17 cellular contexts compared by ENCODE assay signal in the genomic region with DNA sequence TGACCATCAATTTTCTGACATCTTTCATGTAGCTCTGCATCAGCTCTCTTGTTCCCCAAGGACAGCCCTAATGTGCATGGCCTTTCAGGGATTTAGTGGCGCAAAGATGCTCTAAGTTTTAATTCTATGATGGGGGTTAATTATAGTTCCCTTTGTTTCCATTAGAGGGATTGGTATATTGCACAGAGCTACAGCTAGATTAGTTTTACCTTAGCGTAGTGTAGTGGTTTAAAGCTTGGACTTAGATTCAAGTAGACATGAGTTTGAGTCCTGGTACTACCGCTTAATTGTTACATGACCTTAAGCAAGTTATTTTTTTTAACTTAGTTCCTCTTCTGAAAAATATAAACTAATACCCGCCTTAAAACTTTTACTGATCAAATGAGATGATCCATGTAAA.
DNase-seq lines count a peak whose midpoint lies in the region; ATAC-seq, FAIRE-seq and TF ChIP-seq lines count a peak whose summit lies in the region.
"Had no signal": no experiment of that assay in that cellular context is flagged by ENCODE, and none has a peak within 500 bp of the region (broad histone marks: within the 10 kb centered on the region; RNA-seq: fewer than 3 reads in every experiment).

No MANE protein-coding gene starts in this region.

- no peaks in the 10 kb centered on the region for H3K36me3 Mint-ChIP-seq in glutamatergic neuron (ENCODE audit: unreplicated experiment)
- H3K36me3 Mint-ChIP-seq: CD14-positive monocyte had no signal

- FAIRE-seq in K562 (lab: Jason Lieb, UNC): no peak

- H3K4me1 ChIP-seq in Loucy (ENCODE audit: insufficient read depth, low read length, poor library complexity, severe bottlenecking) (peaks cover 15% of the 10 kb centered on the region), K562 (replicated peaks in 1 of 2; ENCODE audit: control insufficient read depth in 2 of 2, insufficient read depth in 2 of 2, low read length in 2 of 2) (no peaks in the 10 kb centered on the region), psoas muscle (no peaks in the 10 kb centered on the region)

- H3K27me3 Mint-ChIP-seq in glutamatergic neuron (ENCODE audit: unreplicated experiment): peaks cover 2% of the 10 kb centered on the region

- intact Hi-C loops in K562 (cut with micrococcal nuclease): no loop called here
- intact Hi-C loops in psoas muscle (cut with DNase I): no loop called here

- no peaks in the 10 kb centered on the region for H3K9me1 ChIP-seq in K562 (ENCODE audit: control insufficient read depth, insufficient read depth, low read length)

- no peaks in the 10 kb centered on the region for H3K79me2 ChIP-seq in Loucy (ENCODE audit: insufficient read depth, low read length)
- H3K79me2 ChIP-seq in K562 (ENCODE audit: control insufficient read depth, insufficient read depth, low read length): no peaks in the 10 kb centered on the region

- TF ChIP-seq CTCF in Loucy (conservative IDR thresholded peaks at IDR 0.05; ENCODE audit: low read length) (no peak), K562 (IDR thresholded peaks at IDR 0.05 in 2 of 3, conservative IDR thresholded peaks at IDR 0.05 in 1 of 3; ENCODE audit: insufficient read depth in 2 of 3, low read depth in 1 of 3, low read length in 3 of 3) (no peak), glutamatergic neuron (IDR thresholded peaks at IDR 0.05; ENCODE audit: partially characterized antibody, unreplicated experiment) (no peak), psoas muscle (IDR thresholded peaks at IDR 0.05) (no peak)

- H3F3A ChIP-seq in Loucy (ENCODE audit: low read depth): no peaks in the 10 kb centered on the region

- WGBS in K562 (ENCODE audit: insufficient coverage, low coverage, missing lambda C conversion rate): 32% methylated on average over 4 of the region's 4 CpGs
- 84 to 96% (median 84%) methylated on average over 4 of the region's 4 CpGs for WGBS in psoas muscle, 3 donors

- 0 out of 2 replicates have a peak overlapping the region, but pooled peaks have one; percentile 17 for H2AFZ ChIP-seq in Loucy (ENCODE audit: low read length)
- no peak overlapping the region for H2AFZ ChIP-seq in K562 (ENCODE audit: low read depth, low read length)

- H3K4me3 ChIP-seq in Loucy (ENCODE audit: low read length, poor library complexity, severe bottlenecking) (no peak overlapping the region), K562 (no peak overlapping the region), psoas muscle (no peak overlapping the region)

- CTCF ChIA-PET in K562 (lab: Yijun Ruan, JAX; ENCODE audit: low intra/inter-chr PET ratio): no interaction called here

- TF ChIP-seq RAD21 in K562 (CRISPR knock-in tag; conservative IDR thresholded peaks at IDR 0.05 in 1 of 2, IDR thresholded peaks at IDR 0.05 in 1 of 2): no peak

- H3K9me2 ChIP-seq in Loucy (replicated peaks; ENCODE audit: low read depth, low read length): no peaks in the 10 kb centered on the region

- in situ Hi-C loops in K562 (cut with MboI): no loop called here

- peak overlapping the region; percentile 57 for H3K4me3 Mint-ChIP-seq in glutamatergic neuron (ENCODE audit: unreplicated experiment)
- H3K4me3 Mint-ChIP-seq: CD14-positive monocyte had no signal

- DNase-seq in D341Med (ENCODE audit: low spot score): peak; percentile 33
- DNase-seq in K562 (ENCODE audit: extremely low read depth in 1 of 4, low spot score in 3 of 4): no peak
- peak; percentile 20 for DNase-seq in glutamatergic neuron
- no peak for DNase-seq in H4 (ENCODE audit: low spot score)
- no peak for DNase-seq in stimulated activated CD4-positive, alpha-beta T cell treated with anti-CD3 and anti-CD28 coated beads, Interleukin-2, amount 100 ng/mL, for 48 hours
- no peak for DNase-seq in NCI-H2196 (lab: John Stamatoyannopoulos, UW; ENCODE audit: unreplicated experiment)
- DNase-seq in psoas muscle: no peak
- DNase-seq: AML-193, KG1, NCI-H1048, NCI-H146, NCI-H2081 treated with DMSO at 0.1 percent for 48 hours, NCI-H510A treated with DMSO at 0.1 percent for 48 hours, OCI-M1 had no signal

- H3K9me3 Mint-ChIP-seq in glutamatergic neuron (ENCODE audit: unreplicated experiment): peaks cover 4% of the 10 kb centered on the region

- H3K27ac ChIP-seq in K562 (ENCODE audit: extremely low read depth, low read depth, low read length) (no peak overlapping the region), psoas muscle (no peak overlapping the region)
- H3K27ac ChIP-seq: RWPE1 had no signal

- H3K4me1 Mint-ChIP-seq in glutamatergic neuron (ENCODE audit: low read depth, unreplicated experiment): peaks cover 39% of the 10 kb centered on the region
- H3K4me1 Mint-ChIP-seq: CD14-positive monocyte had no signal

- H3K9me3 ChIP-seq in Loucy (ENCODE audit: insufficient read depth, low read depth, low read length): no peaks in the 10 kb centered on the region
- H3K9me3 ChIP-seq in K562 (replicated peaks; ENCODE audit: control insufficient read depth, insufficient read depth, low read depth, low read length): no peaks in the 10 kb centered on the region
- no peaks in the 10 kb centered on the region for H3K9me3 ChIP-seq in psoas muscle

- BruUV-seq in K562 (replicated peaks; lab: Mats Ljungman, UMichigan): no TSS peak

- no peak for TF ChIP-seq POLR2A in K562 (conservative IDR thresholded peaks at IDR 0.05)

- no peak for TF ChIP-seq EP300 in K562 (IDR thresholded peaks at IDR 0.05; ENCODE audit: low read length)

- H3K36me3 ChIP-seq in Loucy (ENCODE audit: insufficient read depth, low read length) (no peaks in the 10 kb centered on the region), K562 (ENCODE audit: control insufficient read depth, insufficient read depth, low read length) (no peaks in the 10 kb centered on the region), psoas muscle (ENCODE audit: insufficient read depth in 1 of 2, low read depth in 1 of 2) (no peaks in the 10 kb centered on the region)

- H3K27ac Mint-ChIP-seq in glutamatergic neuron (ENCODE audit: unreplicated experiment): peak overlapping the region; percentile 69
- H3K27ac Mint-ChIP-seq: CD14-positive monocyte had no signal

- H3K9ac ChIP-seq in Loucy (ENCODE audit: low read depth, low read length, poor library complexity, severe bottlenecking): no peak overlapping the region
- H3K9ac ChIP-seq in K562 (ENCODE audit: insufficient read depth in 1 of 2, low read depth in 2 of 2, low read length in 2 of 2): no peak overlapping the region

- no peaks in the 10 kb centered on the region for H3K27me3 ChIP-seq in Loucy (ENCODE audit: insufficient read depth, low read length, poor library complexity, severe bottlenecking)
- H3K27me3 ChIP-seq in K562 (ENCODE audit: control insufficient read depth in 2 of 2, insufficient read depth in 2 of 2, low read length in 2 of 2): no peaks in the 10 kb centered on the region; a peak in 1 of 5 replicates
- H3K27me3 ChIP-seq in psoas muscle (ENCODE audit: insufficient read depth in 3 of 3, low read length in 2 of 3): no peaks in the 10 kb centered on the region

- POLR2A ChIA-PET in K562 (lab: Yijun Ruan, JAX): no interaction called here

- H3K4me2 ChIP-seq in Loucy (ENCODE audit: low read depth, low read length, poor library complexity, severe bottlenecking) (no peak overlapping the region), K562 (ENCODE audit: insufficient read depth, low read length) (no peak overlapping the region)

- H4K20me1 ChIP-seq in Loucy (ENCODE audit: insufficient read depth, low read length, poor library complexity, severe bottlenecking) (no peaks in the 10 kb centered on the region), K562 (replicated peaks; ENCODE audit: control insufficient read depth, insufficient read depth, low read length) (no peaks in the 10 kb centered on the region)

- ATAC-seq in K562 (no peak), psoas muscle (no peak)

TF ChIP-seq in K562, 482 proteins besides CTCF, POLR2A, EP300 and RAD21 (continues in another document):
- TF ChIP-seq PHF21A (IDR thresholded peaks at IDR 0.05; ENCODE audit: borderline replicate concordance, low read depth): no peak
- no peak for TF ChIP-seq ETS2 (tag; IDR thresholded peaks at IDR 0.05; ENCODE audit: borderline replicate concordance, poor library complexity, severe bottlenecking)
- TF ChIP-seq, protein P1, sequence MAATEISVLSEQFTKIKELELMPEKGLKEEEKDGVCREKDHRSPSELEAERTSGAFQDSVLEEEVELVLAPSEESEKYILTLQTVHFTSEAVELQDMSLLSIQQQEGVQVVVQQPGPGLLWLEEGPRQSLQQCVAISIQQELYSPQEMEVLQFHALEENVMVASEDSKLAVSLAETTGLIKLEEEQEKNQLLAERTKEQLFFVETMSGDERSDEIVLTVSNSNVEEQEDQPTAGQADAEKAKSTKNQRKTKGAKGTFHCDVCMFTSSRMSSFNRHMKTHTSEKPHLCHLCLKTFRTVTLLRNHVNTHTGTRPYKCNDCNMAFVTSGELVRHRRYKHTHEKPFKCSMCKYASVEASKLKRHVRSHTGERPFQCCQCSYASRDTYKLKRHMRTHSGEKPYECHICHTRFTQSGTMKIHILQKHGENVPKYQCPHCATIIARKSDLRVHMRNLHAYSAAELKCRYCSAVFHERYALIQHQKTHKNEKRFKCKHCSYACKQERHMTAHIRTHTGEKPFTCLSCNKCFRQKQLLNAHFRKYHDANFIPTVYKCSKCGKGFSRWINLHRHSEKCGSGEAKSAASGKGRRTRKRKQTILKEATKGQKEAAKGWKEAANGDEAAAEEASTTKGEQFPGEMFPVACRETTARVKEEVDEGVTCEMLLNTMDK (IDR thresholded peaks at IDR 0.05; ENCODE audit: borderline replicate concordance, insufficient read depth, low read depth, low read length, poor library complexity, severe bottlenecking): no peak
- no peak for TF ChIP-seq ZNF436 (CRISPR knock-in tag; IDR thresholded peaks at IDR 0.05)
- no peak for TF ChIP-seq MYBL2 (IDR thresholded peaks at IDR 0.05; ENCODE audit: low read depth)
- TF ChIP-seq MYBL2 (CRISPR knock-in tag; IDR thresholded peaks at IDR 0.05; ENCODE audit: borderline replicate concordance): no peak
- TF ChIP-seq POLR3A (IDR thresholded peaks at IDR 0.05; ENCODE audit: borderline replicate concordance, extremely low read depth, insufficient read depth, insufficient read length): peak; percentile 47
- no peak for TF ChIP-seq PRPF4 (IDR thresholded peaks at IDR 0.05; ENCODE audit: insufficient read depth, low read depth, low read length, poor library complexity, severe bottlenecking)
- TF ChIP-seq TBP (optimal IDR thresholded peaks at IDR 0.05; ENCODE audit: low read depth, low read length): peak; percentile 60
- TF ChIP-seq, protein P2, sequence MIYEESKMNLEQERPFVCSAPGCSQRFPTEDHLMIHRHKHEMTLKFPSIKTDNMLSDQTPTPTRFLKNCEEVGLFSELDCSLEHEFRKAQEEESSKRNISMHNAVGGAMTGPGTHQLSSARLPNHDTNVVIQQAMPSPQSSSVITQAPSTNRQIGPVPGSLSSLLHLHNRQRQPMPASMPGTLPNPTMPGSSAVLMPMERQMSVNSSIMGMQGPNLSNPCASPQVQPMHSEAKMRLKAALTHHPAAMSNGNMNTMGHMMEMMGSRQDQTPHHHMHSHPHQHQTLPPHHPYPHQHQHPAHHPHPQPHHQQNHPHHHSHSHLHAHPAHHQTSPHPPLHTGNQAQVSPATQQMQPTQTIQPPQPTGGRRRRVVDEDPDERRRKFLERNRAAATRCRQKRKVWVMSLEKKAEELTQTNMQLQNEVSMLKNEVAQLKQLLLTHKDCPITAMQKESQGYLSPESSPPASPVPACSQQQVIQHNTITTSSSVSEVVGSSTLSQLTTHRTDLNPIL (CRISPR knock-in tag; IDR thresholded peaks at IDR 0.05): no peak

Comparison
In these comparisons a context has a peak if more than half of its experiments do, and no peak if none do; other contexts are left out.
1. DNase-seq: peak in D341Med (single experiment) and glutamatergic neuron (single experiment); none in K562 (0 of 4), H4 (single experiment), stimulated activated CD4-positive, alpha-beta T cell treated with anti-CD3 and anti-CD28 coated beads, Interleukin-2, amount 100 ng/mL, for 48 hours (0 of 2), NCI-H2196 (single experiment) and psoas muscle (0 of 2).